In the genomic region with DNA sequence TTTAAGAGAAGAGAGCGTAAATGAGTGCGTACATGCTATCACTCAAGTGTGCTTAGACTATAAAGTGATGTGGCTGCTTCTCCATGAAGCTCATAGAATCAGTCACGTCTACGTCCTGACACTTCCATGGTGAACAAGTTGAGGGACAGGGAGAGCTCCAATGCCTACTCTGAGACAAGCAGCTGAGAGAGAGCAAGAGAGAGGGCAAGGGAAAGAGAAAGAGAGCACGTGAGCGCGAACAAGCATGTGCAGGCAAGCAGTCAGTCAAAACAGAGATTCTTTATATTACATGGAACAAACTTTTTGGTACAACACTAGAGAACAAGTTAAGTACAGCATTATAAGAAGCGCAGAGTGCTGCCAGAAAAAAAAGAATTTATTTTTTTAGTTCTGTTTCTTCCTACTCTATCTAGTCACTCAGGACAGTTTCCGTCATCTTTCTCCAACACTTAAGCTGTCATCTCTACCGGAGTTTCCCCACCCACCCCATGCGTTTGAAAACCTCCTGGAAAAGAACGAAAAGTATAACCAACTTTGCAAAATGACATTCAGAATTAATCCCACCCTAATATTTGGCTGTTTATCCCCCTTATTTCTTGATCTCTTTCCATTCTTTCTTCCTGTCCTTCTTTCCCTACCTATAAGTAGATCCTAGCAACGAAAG, we compare ENCODE assay signal across 22 cellular contexts.
A peak's percentile ranks its signal among the peaks of the same experiment; 100 is the strongest.
DNase-seq lines count a peak whose midpoint lies in the region; ATAC-seq and TF ChIP-seq lines count a peak whose summit lies in the region.
"Had no signal": no experiment of that assay in that cellular context is flagged by ENCODE, and none has a peak within 500 bp of the region (broad histone marks: within the 10 kb centered on the region; RNA-seq: fewer than 3 reads in every experiment).

No MANE protein-coding gene starts in this region.

- H3K9me3 ChIP-seq in right atrium auricular region (no peaks in the 10 kb centered on the region), tibial nerve (peaks cover 0 to 2% (median 0%) of the 10 kb centered on the region in 4 donors)
- H3K9me3 ChIP-seq: colonic mucosa had no signal

- TF ChIP-seq EP300 in tibial nerve (IDR thresholded peaks at IDR 0.05): peak in 1 of 2 donors; percentile 81

- peak; percentile 44 for ATAC-seq in Right ventricle myocardium inferior
- ATAC-seq: GM23338; left lobe of liver; natural killer cell treated with Interleukin-12 subunit alpha and Interleukin-12 subunit beta and Interleukin-15 and Interleukin-18, amount 100 ng/mL, for 72 hours had no signal

- intact Hi-C loops in Right ventricle myocardium inferior (cut with DNase I): loop anchor here (5.0 kb wide), 2 partner anchors 34 to 61 kb away; a partner anchor contains a TSS

- H3K36me3 ChIP-seq in right atrium auricular region (no peaks in the 10 kb centered on the region), tibial nerve (no peaks in the 10 kb centered on the region)
- H3K36me3 ChIP-seq: colonic mucosa had no signal

- peak overlapping the region in 1 of 2 donors; percentile 10 for H3K4me3 ChIP-seq in right atrium auricular region
- H3K4me3 ChIP-seq in fibroblast of pulmonary artery (replicated peaks; ENCODE audit: low read depth, low read length): peak overlapping the region; percentile 23
- peak overlapping the region; percentile 9 to 35 (median 16) for H3K4me3 ChIP-seq in tibial nerve
- H3K4me3 ChIP-seq: colonic mucosa, GM23338 had no signal

- H3K27me3 ChIP-seq in right atrium auricular region (no peaks in the 10 kb centered on the region), tibial nerve (no peaks in the 10 kb centered on the region)
- H3K27me3 ChIP-seq: colonic mucosa had no signal

- TF ChIP-seq POLR2A in tibial nerve (IDR thresholded peaks at IDR 0.05): peak in 1 of 2 donors; percentile 14

- TF ChIP-seq CTCF in right atrium auricular region (IDR thresholded peaks at IDR 0.05): no peak
- TF ChIP-seq CTCF in fibroblast of pulmonary artery (IDR thresholded peaks at IDR 0.05; ENCODE audit: low read length, missing control alignments): no peak
- no peak for TF ChIP-seq CTCF in tibial nerve (IDR thresholded peaks at IDR 0.05)

- H3K4me1 ChIP-seq in right atrium auricular region: peaks cover 0 to 46% of the 10 kb centered on the region in 2 donors
- H3K4me1 ChIP-seq in tibial nerve: peaks cover 0 to 90% (median 26%) of the 10 kb centered on the region in 4 donors
- H3K4me1 ChIP-seq: colonic mucosa had no signal

- DNase-seq in Right ventricle myocardium inferior (ENCODE audit: missing footprints) (no peak), right atrium auricular region (ENCODE audit: low spot score) (no peak), fibroblast of pulmonary artery (ENCODE audit: low read depth) (no peak), midbrain (lab: John Stamatoyannopoulos, UW) (peak; percentile 39), tibial nerve (ENCODE audit: low spot score in 2 of 2) (peak in 1 of 2 donors; percentile 27), NCI-H146 treated with DMSO at 0.1 percent for 48 hours (lab: John Stamatoyannopoulos, UW; ENCODE audit: unreplicated experiment) (no peak), amniotic stem cell (lab: John Stamatoyannopoulos, UW) (no peak)
- no peak for DNase-seq in stimulated activated CD4-positive, alpha-beta T cell treated with anti-CD3 and anti-CD28 coated beads, Interleukin-4, amount 100 ng/mL, for 1 hour
- DNase-seq: ACHN; CD4-positive, alpha-beta memory T cell; colonic mucosa; DND-41; MM.1S; NCI-H2029 treated with DMSO at 0.1 percent for 48 hours; NCI-H524 treated with DMSO at 0.1 percent for 48 hours; retina; stimulated activated CD4-positive, alpha-beta T cell treated with anti-CD3 and anti-CD28 coated beads, Interleukin-4, amount 100 ng/mL, for 24 hours; SW 1271 had no signal

- H3K27ac ChIP-seq in right atrium auricular region (peak overlapping the region in 1 of 2 donors; percentile 0), tibial nerve (peak overlapping the region; percentile 10 to 86 (median 75))
- H3K27ac ChIP-seq: colonic mucosa, epithelial cell of prostate had no signal

- WGBS in tibial nerve, 2 donors: 29 to 30% methylated on average over 13 of the region's 13 CpGs
